ENCODE assay signal across 9 cellular contexts in genomic region chr1:37764888-37765441, GRCh38. TPM values are rescaled to one million over a fixed set of nuclear protein-coding genes. Genes with fewer than 3 reads are reported as not detected.
DNase-seq lines count a peak whose midpoint lies in the region; ATAC-seq and TF ChIP-seq lines count a peak whose summit lies in the region.
"Had no signal": no experiment of that assay in that cellular context is flagged by ENCODE, and none has a peak within 500 bp of the region (broad histone marks: within the 10 kb centered on the region; RNA-seq: fewer than 3 reads in every experiment).

EPHA10 (minus strand) TSS chr1:37765120; CDS start chr1:37765066, 54 bp downstream.

- H3K27ac ChIP-seq in naive thymus-derived CD4-positive, alpha-beta T cell (ENCODE audit: low read depth, low read length), result no peak within 1 kb of the TSS
- no peak within 1 kb of the TSS for H3K27ac ChIP-seq in gastroesophageal sphincter
- H3K27ac ChIP-seq: epithelial cell of prostate had no signal

- intact Hi-C loops in naive thymus-derived CD4-positive, alpha-beta T cell (cut with micrococcal nuclease), result loop anchor here in 1 of 2 donors (2.0 kb wide), 1 partner anchor 30 kb away; no protein-coding TSS in a partner anchor

- TF ChIP-seq EP300 in gastroesophageal sphincter (IDR thresholded peaks at IDR 0.05), result no peak

- H3K27me3 Mint-ChIP-seq in activated naive CD8-positive, alpha-beta T cell treated with anti-CD3 and anti-CD28 coated beads, Interleukin-2, amount 10 ng/mL, durations not matched to agents 7 days and 5 days, result peaks cover 71% of the 10 kb centered on the region
- H3K27me3 Mint-ChIP-seq in naive thymus-derived CD4-positive, alpha-beta T cell, result peaks cover 63 to 76% (median 72%) of the 10 kb centered on the region in 5 donors

- no peak within 1 kb of the TSS for H3K4me3 ChIP-seq in naive thymus-derived CD4-positive, alpha-beta T cell (ENCODE audit: low read length)
- H3K4me3 ChIP-seq in gastroesophageal sphincter, result no peak within 1 kb of the TSS

- no peaks in the 10 kb centered on the region for H3K36me3 Mint-ChIP-seq in activated naive CD8-positive, alpha-beta T cell treated with anti-CD3 and anti-CD28 coated beads, Interleukin-2, amount 10 ng/mL, durations not matched to agents 7 days and 5 days
- H3K36me3 Mint-ChIP-seq in naive thymus-derived CD4-positive, alpha-beta T cell, result peaks cover 0 to 13% (median 3%) of the 10 kb centered on the region in 5 donors

- no peaks in the 10 kb centered on the region for H3K9me3 Mint-ChIP-seq in activated naive CD8-positive, alpha-beta T cell treated with anti-CD3 and anti-CD28 coated beads, Interleukin-2, amount 10 ng/mL, durations not matched to agents 7 days and 5 days
- peaks cover 0 to 9% (median 2%) of the 10 kb centered on the region in 11 donors for H3K9me3 Mint-ChIP-seq in naive thymus-derived CD4-positive, alpha-beta T cell

- no peaks in the 10 kb centered on the region for H3K36me3 ChIP-seq in naive thymus-derived CD4-positive, alpha-beta T cell (ENCODE audit: control insufficient read depth in 2 of 3, insufficient read depth in 3 of 3, low read length in 3 of 3)
- H3K36me3 ChIP-seq in gastroesophageal sphincter, result no peaks in the 10 kb centered on the region

- peak within 1 kb of the TSS; percentile 54 for H3K27ac Mint-ChIP-seq in activated naive CD8-positive, alpha-beta T cell treated with anti-CD3 and anti-CD28 coated beads, Interleukin-2, amount 10 ng/mL, durations not matched to agents 7 days and 5 days
- H3K27ac Mint-ChIP-seq in naive thymus-derived CD4-positive, alpha-beta T cell, result no peak within 1 kb of the TSS

- DNase-seq in Daoy (ENCODE audit: low read depth) (peak; percentile 28), NCI-H2081 treated with DMSO at 0.1 percent for 48 hours (lab: John Stamatoyannopoulos, UW) (peak; percentile 19), CD1c-positive myeloid dendritic cell (ENCODE audit: extremely low spot score) (no peak), kidney tubule cell (ENCODE audit: low spot score) (no peak)
- no peak for DNase-seq in activated naive CD8-positive, alpha-beta T cell treated with anti-CD3 and anti-CD28 coated beads, Interleukin-2, amount 10 ng/mL, durations not matched to agents 7 days and 5 days
- no peak for DNase-seq in naive thymus-derived CD4-positive, alpha-beta T cell
- DNase-seq in NK-92 treated with Interleukin-12 subunit alpha and Interleukin-12 subunit beta, amount 100 ng/mL, for 24 hours (lab: John Stamatoyannopoulos, UW), result no peak

- no peak for TF ChIP-seq POLR2A in gastroesophageal sphincter (IDR thresholded peaks at IDR 0.05)

- H3K4me1 Mint-ChIP-seq in activated naive CD8-positive, alpha-beta T cell treated with anti-CD3 and anti-CD28 coated beads, Interleukin-2, amount 10 ng/mL, durations not matched to agents 7 days and 5 days, result peaks cover 7% of the 10 kb centered on the region
- H3K4me1 Mint-ChIP-seq in naive thymus-derived CD4-positive, alpha-beta T cell, result peaks cover 4 to 22% (median 20%) of the 10 kb centered on the region in 7 donors

- no peaks in the 10 kb centered on the region for H3K4me1 ChIP-seq in naive thymus-derived CD4-positive, alpha-beta T cell (ENCODE audit: control insufficient read depth in 2 of 2, insufficient read depth in 2 of 2, low read length in 2 of 2)
- no peaks in the 10 kb centered on the region for H3K4me1 ChIP-seq in gastroesophageal sphincter

- POLR2A ChIA-PET in activated naive CD8-positive, alpha-beta T cell treated with anti-CD3 and anti-CD28 coated beads, Interleukin-2, amount 10 ng/mL, durations not matched to agents 7 days and 5 days (lab: Charles Lee), result no interaction called here
- POLR2A ChIA-PET in naive thymus-derived CD4-positive, alpha-beta T cell (lab: Charles Lee), result no interaction called here

- CTCF ChIA-PET in naive thymus-derived CD4-positive, alpha-beta T cell (lab: Charles Lee), result no interaction called here

- no peak within 1 kb of the TSS for H3K4me3 Mint-ChIP-seq in activated naive CD8-positive, alpha-beta T cell treated with anti-CD3 and anti-CD28 coated beads, Interleukin-2, amount 10 ng/mL, durations not matched to agents 7 days and 5 days
- peak within 1 kb of the TSS in 7 of 10 donors; percentile 30 to 78 (median 48) for H3K4me3 Mint-ChIP-seq in naive thymus-derived CD4-positive, alpha-beta T cell

- H3K27me3 ChIP-seq in naive thymus-derived CD4-positive, alpha-beta T cell (ENCODE audit: control insufficient read depth in 2 of 2, insufficient read depth in 2 of 2, low read length in 2 of 2), result peaks cover 0 to 9% of the 10 kb centered on the region in 2 donors
- peaks cover 99% of the 10 kb centered on the region for H3K27me3 ChIP-seq in gastroesophageal sphincter

- ATAC-seq in activated naive CD8-positive, alpha-beta T cell treated with anti-CD3 and anti-CD28 coated beads, Interleukin-2, amount 10 ng/mL, durations not matched to agents 7 days and 5 days (ENCODE audit: low read depth), result no peak
- ATAC-seq in naive thymus-derived CD4-positive, alpha-beta T cell, result no peak
- no peak for ATAC-seq in gastroesophageal sphincter

- TF ChIP-seq CTCF in gastroesophageal sphincter (IDR thresholded peaks at IDR 0.05), result no peak

- no peaks in the 10 kb centered on the region for H3K9me3 ChIP-seq in naive thymus-derived CD4-positive, alpha-beta T cell (ENCODE audit: control insufficient read depth in 2 of 3, low read length in 3 of 3)
- H3K9me3 ChIP-seq in gastroesophageal sphincter, result no peaks in the 10 kb centered on the region

- 0% methylated on average over 1 to 8 of the region's 33 CpGs for WGBS in gastroesophageal sphincter (ENCODE audit: low coverage in 1 of 2), 2 donors

RNA-seq across cellular contexts. Expression of gene EPHA10, which starts in this region (rescaled TPM):
- not detected in 2 replicates for total RNA-seq in Daoy (2014; rRNA removed; shearing (Covaris generic))
- not detected for total RNA-seq in activated naive CD8-positive, alpha-beta T cell treated with anti-CD3 and anti-CD28 coated beads, Interleukin-2, amount 10 ng/mL, durations not matched to agents 7 days and 5 days
- total RNA-seq in naive thymus-derived CD4-positive, alpha-beta T cell, result under 1 TPM in 1 of 5 experiments, not detected in 4; 0.19 TPM
- not detected for polyA plus RNA-seq in naive thymus-derived CD4-positive, alpha-beta T cell
- under 1 TPM; 0.12 to 0.93 (median 0.51) TPM for total RNA-seq in gastroesophageal sphincter

Comparison
In these comparisons a context has a peak if more than half of its experiments do, and no peak if none do; other contexts are left out.
1. Peak in DNase-seq in Daoy; RNA of the gene not detected or under 1 TPM.